9 cellular contexts compared by ENCODE assay signal in genomic region chr12:48788522-48788851, GRCh38. TPM values are rescaled to one million over a fixed set of nuclear protein-coding genes. Genes with fewer than 3 reads are reported as not detected.
DNase-seq lines count a peak whose midpoint lies in the region; ATAC-seq, FAIRE-seq and TF ChIP-seq lines count a peak whose summit lies in the region.
"Had no signal": no experiment of that assay in that cellular context is flagged by ENCODE, and none has a peak within 500 bp of the region (broad histone marks: within the 10 kb centered on the region; RNA-seq: fewer than 3 reads in every experiment).

No MANE protein-coding gene starts in this region.

- H3K4me3 ChIP-seq in astrocyte (ENCODE audit: insufficient read depth, low read depth, low read length) (peak overlapping the region; percentile 69), left lung (peak overlapping the region; percentile 55 to 83), thoracic aorta (peak overlapping the region; percentile 89)

- H3K9ac ChIP-seq in astrocyte (ENCODE audit: low read length): peak overlapping the region; percentile 86

- no peaks in the 10 kb centered on the region for H3K36me3 Mint-ChIP-seq in T-helper 1 cell treated with Interleukin-12 subunit alpha and Interleukin-12 subunit beta and Interleukin-4 antibody, amounts not matched to agents 30 μg/mL and 1 μg/mL, for 36 hours (ENCODE audit: low read depth)
- no peaks in the 10 kb centered on the region for H3K36me3 Mint-ChIP-seq in astrocyte (ENCODE audit: low read depth, unreplicated experiment)

- H3K27me3 ChIP-seq in astrocyte (ENCODE audit: insufficient read depth, low read length) (no peaks in the 10 kb centered on the region), left lung (peaks cover 0 to 34% of the 10 kb centered on the region in 2 donors), thoracic aorta (replicated peaks; ENCODE audit: insufficient read depth) (no peaks in the 10 kb centered on the region)

- H3K4me1 ChIP-seq in astrocyte (ENCODE audit: insufficient read depth, low read length) (peaks cover 13% of the 10 kb centered on the region), left lung (peaks cover 12 to 16% of the 10 kb centered on the region in 2 donors), thoracic aorta (ENCODE audit: control insufficient read depth in 1 of 2, low read depth in 2 of 2) (peaks cover 13 to 42% of the 10 kb centered on the region in 2 donors)

- H3K4me2 ChIP-seq in astrocyte (ENCODE audit: low read length): peak overlapping the region; percentile 91

- DNase-seq in T-helper 1 cell: no peak
- no peak for DNase-seq in astrocyte (ENCODE audit: low read depth)
- DNase-seq in left lung: peak in 1 of 2 donors; percentile 80
- no peak for DNase-seq in thoracic aorta (ENCODE audit: low spot score)
- no peak for DNase-seq in superior temporal gyrus (ENCODE audit: extremely low spot score)

- H2AFZ ChIP-seq in astrocyte (ENCODE audit: low read depth, low read length): peak overlapping the region; percentile 83

- peaks cover 38% of the 10 kb centered on the region for H4K20me1 ChIP-seq in astrocyte (ENCODE audit: insufficient read depth, low read length)

- no peaks in the 10 kb centered on the region for H3K4me1 Mint-ChIP-seq in T-helper 1 cell treated with Interleukin-12 subunit alpha and Interleukin-12 subunit beta and Interleukin-4 antibody, amounts not matched to agents 30 μg/mL and 1 μg/mL, for 36 hours (ENCODE audit: low read depth)
- H3K4me1 Mint-ChIP-seq in astrocyte (ENCODE audit: low read depth, unreplicated experiment): peaks cover 8% of the 10 kb centered on the region

- FAIRE-seq in astrocyte (lab: Jason Lieb, UNC): no peak

- ATAC-seq in left lung: peak; percentile 13
- no peak for ATAC-seq in thoracic aorta (ENCODE audit: insufficient number of reproducible peaks, low FRiP score, low read depth)
- ATAC-seq in GM18858 (IDR thresholded peaks at IDR 0.05; ENCODE audit: unreplicated experiment): no peak
- ATAC-seq in GM19351 (IDR thresholded peaks at IDR 0.05; ENCODE audit: unreplicated experiment): no peak

- intact Hi-C loops in left lung (cut with DNase I): no loop called here

- no peaks in the 10 kb centered on the region for H3K9me3 Mint-ChIP-seq in T-helper 1 cell treated with Interleukin-12 subunit alpha and Interleukin-12 subunit beta and Interleukin-4 antibody, amounts not matched to agents 30 μg/mL and 1 μg/mL, for 36 hours
- no peaks in the 10 kb centered on the region for H3K9me3 Mint-ChIP-seq in astrocyte (ENCODE audit: unreplicated experiment)

- peaks cover 46% of the 10 kb centered on the region for H3K79me2 ChIP-seq in astrocyte (ENCODE audit: insufficient read depth, low read length)

- peak overlapping the region; percentile 38 for H3K27ac ChIP-seq in astrocyte (ENCODE audit: low read depth, low read length)
- H3K27ac ChIP-seq in left lung: peak overlapping the region; percentile 41 to 46
- H3K27ac ChIP-seq in thoracic aorta: peak overlapping the region; percentile 96 to 97
- H3K27ac ChIP-seq: neutrophil had no signal

- H3K36me3 ChIP-seq in astrocyte (ENCODE audit: insufficient read depth, low read length): no peaks in the 10 kb centered on the region
- no peaks in the 10 kb centered on the region for H3K36me3 ChIP-seq in left lung
- H3K36me3 ChIP-seq in thoracic aorta: no peaks in the 10 kb centered on the region
- H3K36me3 ChIP-seq: neutrophil had no signal

- no peak for TF ChIP-seq CTCF in astrocyte (IDR thresholded peaks at IDR 0.05; ENCODE audit: insufficient read depth, low read depth, low read length)
- TF ChIP-seq CTCF in left lung (IDR thresholded peaks at IDR 0.05): no peak
- TF ChIP-seq CTCF in thoracic aorta (IDR thresholded peaks at IDR 0.05): no peak

- H3K27ac Mint-ChIP-seq in T-helper 1 cell treated with Interleukin-12 subunit alpha and Interleukin-12 subunit beta and Interleukin-4 antibody, amounts not matched to agents 30 μg/mL and 1 μg/mL, for 36 hours: no peak overlapping the region
- H3K27ac Mint-ChIP-seq in astrocyte (ENCODE audit: unreplicated experiment): peak overlapping the region; percentile 41

- peak overlapping the region; percentile 54 for H3K4me3 Mint-ChIP-seq in T-helper 1 cell treated with Interleukin-12 subunit alpha and Interleukin-12 subunit beta and Interleukin-4 antibody, amounts not matched to agents 30 μg/mL and 1 μg/mL, for 36 hours
- peak overlapping the region; percentile 94 for H3K4me3 Mint-ChIP-seq in astrocyte (ENCODE audit: unreplicated experiment)

- peaks cover 51% of the 10 kb centered on the region for H3K27me3 Mint-ChIP-seq in T-helper 1 cell treated with Interleukin-12 subunit alpha and Interleukin-12 subunit beta and Interleukin-4 antibody, amounts not matched to agents 30 μg/mL and 1 μg/mL, for 36 hours (ENCODE audit: low read depth)
- peaks cover 4% of the 10 kb centered on the region for H3K27me3 Mint-ChIP-seq in astrocyte (ENCODE audit: low read depth, unreplicated experiment)

- H3K9me3 ChIP-seq in astrocyte (ENCODE audit: insufficient read depth, low read depth, low read length) (no peaks in the 10 kb centered on the region), left lung (no peaks in the 10 kb centered on the region), thoracic aorta (no peaks in the 10 kb centered on the region)
- H3K9me3 ChIP-seq: neutrophil had no signal

RNA-seq across cellular contexts. Expression of gene ADCY6, which starts 0.4 kb away (rescaled TPM):
- total RNA-seq in astrocyte (28.9 and 33.5 TPM in 2 replicates), left lung (10 to 100 TPM; 33.0 to 54.0 TPM), thoracic aorta (100 to 1,000 TPM; 102 to 109 TPM)

RNA-seq across cellular contexts. Expression of gene CACNB3, which starts 29.8 kb away (rescaled TPM):
- total RNA-seq in astrocyte: 36.2 and 40.5 TPM in 2 replicates
- 10 to 100 TPM; 26.4 to 42.5 TPM for total RNA-seq in left lung
- total RNA-seq in thoracic aorta: 10 to 100 TPM; 17.8 to 30.5 TPM

Comparison
In these comparisons a context has a peak if more than half of its experiments do, and no peak if none do; other contexts are left out.
1. H3K27ac ChIP-seq: peak in every context shown above with its lines; median percentile 96 in thoracic aorta; 44 in left lung; 38 in astrocyte.